Comparison of ENCODE assay signal across 11 cellular contexts in genomic region chr12:65100140-65100539, GRCh38. TPM values are rescaled to one million over a fixed set of nuclear protein-coding genes. Genes with fewer than 3 reads are reported as not detected.
A peak's percentile ranks its signal among the peaks of the same experiment; 100 is the strongest.
DNase-seq lines count a peak whose midpoint lies in the region; ATAC-seq and TF ChIP-seq lines count a peak whose summit lies in the region.
"Had no signal": no experiment of that assay in that cellular context is flagged by ENCODE, and none has a peak within 500 bp of the region (broad histone marks: within the 10 kb centered on the region; RNA-seq: fewer than 3 reads in every experiment).

No MANE protein-coding gene starts in this region.

- H3K9me3 Mint-ChIP-seq in HFFc6, result no peaks in the 10 kb centered on the region

- intact Hi-C loops in sigmoid colon (cut with DNase I), result no loop called here

- H3K4me1 Mint-ChIP-seq in HFFc6 (ENCODE audit: low read depth), result no peaks in the 10 kb centered on the region

- H3K27ac ChIP-seq in C4-2B, result no peak overlapping the region
- H3K27ac ChIP-seq in VCaP, result no peak overlapping the region
- H3K27ac ChIP-seq in sigmoid colon, result no peak overlapping the region
- H3K27ac ChIP-seq: colonic mucosa, heart right ventricle had no signal

- no peak for TF ChIP-seq POLR2A in sigmoid colon (IDR thresholded peaks at IDR 0.05)

- ATAC-seq in HG02571 (IDR thresholded peaks at IDR 0.05; ENCODE audit: unreplicated experiment) (no peak), HG02938 (IDR thresholded peaks at IDR 0.05; ENCODE audit: unreplicated experiment) (no peak)
- ATAC-seq: heart right ventricle had no signal

- no peaks in the 10 kb centered on the region for H3K9me3 ChIP-seq in sigmoid colon
- H3K9me3 ChIP-seq: colonic mucosa, heart right ventricle had no signal

- no peaks in the 10 kb centered on the region for H3K36me3 ChIP-seq in sigmoid colon
- H3K36me3 ChIP-seq: colonic mucosa, heart right ventricle had no signal

- H3K4me1 ChIP-seq in sigmoid colon, result no peaks in the 10 kb centered on the region
- H3K4me1 ChIP-seq: colonic mucosa, heart right ventricle had no signal

- no peak for TF ChIP-seq EP300 in sigmoid colon (IDR thresholded peaks at IDR 0.05)

- H3K4me3 ChIP-seq in sigmoid colon, result no peak overlapping the region
- H3K4me3 ChIP-seq: colonic mucosa, heart right ventricle had no signal

- peak; percentile 72 for TF ChIP-seq CTCF in C4-2B (conservative IDR thresholded peaks at IDR 0.05)
- peak; percentile 49 for TF ChIP-seq CTCF in HFFc6 (IDR thresholded peaks at IDR 0.05)
- peak; percentile 62 for TF ChIP-seq CTCF in VCaP (conservative IDR thresholded peaks at IDR 0.05)
- no peak for TF ChIP-seq CTCF in sigmoid colon (IDR thresholded peaks at IDR 0.05)

- no peak overlapping the region for H3K27ac Mint-ChIP-seq in HFFc6

- H3K36me3 Mint-ChIP-seq in HFFc6 (ENCODE audit: low read depth), result no peaks in the 10 kb centered on the region

- 79 to 84% methylated on average over 3 of the region's 3 CpGs for WGBS in sigmoid colon, 2 donors

- peaks cover 17% of the 10 kb centered on the region for H3K27me3 Mint-ChIP-seq in HFFc6 (ENCODE audit: insufficient read depth)

- no peak for DNase-seq in HFFc6
- peak; percentile 25 for DNase-seq in iPS-NIHi11 (ENCODE audit: low spot score)
- no peak for DNase-seq in sigmoid colon
- no peak for DNase-seq in NCI-H2107 treated with DMSO at 0.1 percent for 48 hours (lab: John Stamatoyannopoulos, UW; ENCODE audit: unreplicated experiment)
- DNase-seq: activated effector memory CD4-positive, alpha-beta T cell treated with anti-CD3 and anti-CD28 coated beads, Interleukin-2, amount 50 U/mL, for 16 hours; colonic mucosa; heart right ventricle had no signal

- H3K27me3 ChIP-seq in sigmoid colon, result no peaks in the 10 kb centered on the region
- H3K27me3 ChIP-seq: colonic mucosa had no signal

- H3K4me3 Mint-ChIP-seq in HFFc6, result no peak overlapping the region

RNA-seq across cellular contexts. Expression of gene WIF1, which starts 21.0 kb away (rescaled TPM):
- not detected for total RNA-seq in HFFc6 (2021; fragmentation: NEBNext Ultra II Directional; extraction: Animal tissue kit (Norgen Biotek cat#: 25700))
- not detected for total RNA-seq in sigmoid colon
- under 1 TPM in 1 of 3 donors, not detected in 2; 0.15 TPM for polyA plus RNA-seq in sigmoid colon
- total RNA-seq: heart right ventricle had no signal

Comparison
In these comparisons a context has a peak if more than half of its experiments do, and no peak if none do; other contexts are left out.
1. CTCF ChIP-seq: peak in C4-2B (single experiment), HFFc6 (single experiment) and VCaP (single experiment); none in sigmoid colon (0 of 4).